Comparison of ENCODE assay signal across 8 cellular contexts in the genomic region with DNA sequence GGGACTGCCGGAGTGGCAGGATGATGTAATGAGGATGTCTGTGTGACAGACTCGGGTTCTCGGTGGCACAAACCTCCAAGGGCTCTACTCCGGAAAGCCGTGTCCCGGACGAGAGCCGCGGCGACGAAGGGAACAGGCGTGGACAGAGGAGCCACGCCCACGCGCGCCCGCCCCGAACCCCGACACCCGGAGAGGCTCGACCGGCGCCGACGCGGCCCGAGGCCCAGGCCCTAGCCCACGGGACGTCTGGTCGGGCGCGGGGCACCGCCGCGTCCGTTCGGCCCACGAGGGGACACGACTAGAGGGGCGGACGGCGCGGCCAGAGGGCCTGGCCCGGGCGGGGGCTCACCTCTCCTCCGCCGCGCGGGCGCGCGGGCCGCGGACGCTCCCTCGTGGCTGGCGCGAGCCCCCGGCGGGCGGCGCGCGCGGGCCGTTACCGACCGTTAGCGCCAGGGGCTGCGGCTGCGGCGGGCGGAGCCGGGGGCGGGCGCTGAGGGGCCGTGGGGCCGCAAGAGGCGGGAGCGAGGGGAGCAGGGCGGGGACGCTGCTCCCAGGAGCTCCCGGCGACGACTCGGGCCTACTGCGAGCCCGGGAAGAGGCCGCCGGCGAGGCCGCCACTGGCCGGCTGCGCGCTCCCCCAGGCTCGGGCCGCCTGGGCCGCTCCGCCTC. TPM values are rescaled to one million over a fixed set of nuclear protein-coding genes. Genes with fewer than 3 reads are reported as not detected.
DNase-seq lines count a peak whose midpoint lies in the region; ATAC-seq and TF ChIP-seq lines count a peak whose summit lies in the region.

No MANE protein-coding gene starts in this region.

- peaks cover 0 to 4% of the 10 kb centered on the region in 2 donors for H3K9me3 ChIP-seq in muscle layer of duodenum (ENCODE audit: control insufficient read depth in 1 of 2, low read length in 2 of 2)

- no peaks in the 10 kb centered on the region for H3K9me3 Mint-ChIP-seq in activated CD4-positive, alpha-beta T cell treated with anti-CD3 and anti-CD28 coated beads for 36 hours (ENCODE audit: low read depth)

- no peak for TF ChIP-seq CTCF in epithelial cell of esophagus (IDR thresholded peaks at IDR 0.05; ENCODE audit: insufficient read depth, low read depth, low read length, missing control alignments)

- peak overlapping the region; percentile 65 for H3K4me3 ChIP-seq in epithelial cell of esophagus (ENCODE audit: low read length)
- H3K4me3 ChIP-seq in muscle layer of duodenum (ENCODE audit: low read depth in 1 of 2, low read length in 2 of 2), result peak overlapping the region; percentile 68 to 75

- intact Hi-C loops in activated CD4-positive, alpha-beta T cell treated with anti-CD3 and anti-CD28 coated beads for 36 hours (cut with DNase I, micrococcal nuclease), result loop anchor here in 1 of 2 experiments (1.0 to 2.0 kb wide), 6 partner anchors 642 to 1798 kb away; a partner anchor contains a TSS

- no peaks in the 10 kb centered on the region for H3K36me3 ChIP-seq in muscle layer of duodenum (ENCODE audit: control insufficient read depth in 1 of 2, insufficient read depth in 2 of 2, low read length in 2 of 2)

- H3K36me3 Mint-ChIP-seq in activated CD4-positive, alpha-beta T cell treated with anti-CD3 and anti-CD28 coated beads for 36 hours (ENCODE audit: low read depth), result peaks cover 2% of the 10 kb centered on the region

- 0 out of 2 replicates have a peak, but pooled peaks have one; percentile 8 for TF ChIP-seq EP300 in Ishikawa (IDR thresholded peaks at IDR 0.05; ENCODE audit: borderline replicate concordance)

- DNase-seq in activated CD4-positive, alpha-beta T cell treated with anti-CD3 and anti-CD28 coated beads for 36 hours, result peak; percentile 66
- no peak for DNase-seq in activated CD4-positive, alpha-beta T cell treated with anti-CD3 and anti-CD28 coated beads, Interleukin-2, amount 50 U/mL, for 1 hour
- DNase-seq in T-helper 22 cell (ENCODE audit: low read depth) (peak; percentile 24), epithelial cell of esophagus (ENCODE audit: low read depth) (peak; percentile 61), NCI-H2196 (lab: John Stamatoyannopoulos, UW; ENCODE audit: unreplicated experiment) (no peak)

- H3K27me3 Mint-ChIP-seq in activated CD4-positive, alpha-beta T cell treated with anti-CD3 and anti-CD28 coated beads for 36 hours, result peaks cover 53% of the 10 kb centered on the region

- peaks cover 45% of the 10 kb centered on the region for H3K27me3 ChIP-seq in muscle layer of duodenum (ENCODE audit: low read depth, low read length)

- POLR2A ChIA-PET in activated CD4-positive, alpha-beta T cell treated with anti-CD3 and anti-CD28 coated beads for 36 hours (lab: Charles Lee), result no interaction called here

- H3K27ac Mint-ChIP-seq in activated CD4-positive, alpha-beta T cell treated with anti-CD3 and anti-CD28 coated beads for 36 hours, result no peak overlapping the region

- CTCF ChIA-PET in activated CD4-positive, alpha-beta T cell treated with anti-CD3 and anti-CD28 coated beads for 36 hours (lab: Charles Lee), result no interaction called here

- H3K4me3 Mint-ChIP-seq in activated CD4-positive, alpha-beta T cell treated with anti-CD3 and anti-CD28 coated beads for 36 hours, result peak overlapping the region; percentile 78

- peaks cover 32% of the 10 kb centered on the region for H3K4me1 Mint-ChIP-seq in activated CD4-positive, alpha-beta T cell treated with anti-CD3 and anti-CD28 coated beads for 36 hours

- TF ChIP-seq RAD21 in Ishikawa (IDR thresholded peaks at IDR 0.05; ENCODE audit: low read depth), result no peak

- peaks cover 0 to 34% of the 10 kb centered on the region in 2 donors for H3K4me1 ChIP-seq in muscle layer of duodenum (ENCODE audit: control insufficient read depth in 1 of 2, insufficient read depth in 2 of 2, low read length in 2 of 2)

- peak; percentile 18 for ATAC-seq in activated CD4-positive, alpha-beta T cell treated with anti-CD3 and anti-CD28 coated beads for 36 hours
- peak; percentile 37 for ATAC-seq in GM21825 (IDR thresholded peaks at IDR 0.05; ENCODE audit: unreplicated experiment)

- H3K27ac ChIP-seq in muscle layer of duodenum (ENCODE audit: low read length), result no peak overlapping the region

TF ChIP-seq in Ishikawa, 13 proteins besides CTCF, POLR2A, EP300 and RAD21:
- peak; percentile 28; the same call in 1 of the 2 replicates for TF ChIP-seq EGR1 (IDR thresholded peaks at IDR 0.05)
- TF ChIP-seq, protein P1, sequence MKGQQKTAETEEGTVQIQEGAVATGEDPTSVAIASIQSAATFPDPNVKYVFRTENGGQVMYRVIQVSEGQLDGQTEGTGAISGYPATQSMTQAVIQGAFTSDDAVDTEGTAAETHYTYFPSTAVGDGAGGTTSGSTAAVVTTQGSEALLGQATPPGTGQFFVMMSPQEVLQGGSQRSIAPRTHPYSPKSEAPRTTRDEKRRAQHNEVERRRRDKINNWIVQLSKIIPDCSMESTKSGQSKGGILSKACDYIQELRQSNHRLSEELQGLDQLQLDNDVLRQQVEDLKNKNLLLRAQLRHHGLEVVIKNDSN (IDR thresholded peaks at IDR 0.05), result no peak
- TF ChIP-seq, protein P2, sequence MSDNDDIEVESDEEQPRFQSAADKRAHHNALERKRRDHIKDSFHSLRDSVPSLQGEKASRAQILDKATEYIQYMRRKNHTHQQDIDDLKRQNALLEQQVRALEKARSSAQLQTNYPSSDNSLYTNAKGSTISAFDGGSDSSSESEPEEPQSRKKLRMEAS (IDR thresholded peaks at IDR 0.05), result peak; percentile 18; the same call in 1 of the 2 replicates

RNA-seq across cellular contexts. Expression of a gene that starts 2.1 kb away (rescaled TPM):
- total RNA-seq in activated CD4-positive, alpha-beta T cell treated with anti-CD3 and anti-CD28 coated beads for 36 hours, result not detected

Comparison
In these comparisons a context has a peak if more than half of its experiments do, and no peak if none do; other contexts are left out.
1. DNase-seq: peak in activated CD4-positive, alpha-beta T cell treated with anti-CD3 and anti-CD28 coated beads for 36 hours (single experiment), T-helper 22 cell (single experiment) and epithelial cell of esophagus (single experiment); none in activated CD4-positive, alpha-beta T cell treated with anti-CD3 and anti-CD28 coated beads, Interleukin-2, amount 50 U/mL, for 1 hour (single experiment) and NCI-H2196 (single experiment).